In the genomic region with DNA sequence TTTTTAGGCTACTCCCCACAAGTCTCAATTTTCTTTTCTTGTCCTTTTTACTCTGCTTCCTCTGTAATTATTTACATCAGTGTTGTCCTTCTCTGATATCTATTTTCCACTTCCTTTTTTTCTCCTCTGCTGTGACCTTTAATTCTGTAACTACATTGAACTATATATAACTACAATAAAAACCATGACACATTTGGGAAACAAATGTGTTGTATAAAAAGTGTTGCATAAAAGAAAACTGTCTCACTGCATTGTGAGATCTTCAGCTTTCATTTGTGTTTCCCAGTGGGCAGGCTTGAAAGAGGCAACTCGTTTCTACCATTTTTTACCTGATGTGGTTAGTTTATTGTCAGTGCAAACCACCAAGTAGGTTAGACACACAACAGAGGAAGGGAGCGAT, we compare ENCODE assay signal across 23 cellular contexts.
"Had no signal": no experiment of that assay in that cellular context is flagged by ENCODE, and none has a peak within 500 bp of the region (broad histone marks: within the 10 kb centered on the region; RNA-seq: fewer than 3 reads in every experiment).

No MANE protein-coding gene starts in this region.

- H3K27ac ChIP-seq: left lung, prostate gland, suprapubic skin, WERI-Rb-1 had no signal

- DNase-seq: activated CD4-positive, alpha-beta T cell treated with anti-CD3 and anti-CD28 coated beads, Interleukin-2, amount 50 U/mL, for 4 hours; activated effector memory CD4-positive, alpha-beta T cell treated with anti-CD3 and anti-CD28 coated beads, Interleukin-2, amount 50 U/mL, for 16 hours; activated naive CD4-positive, alpha-beta T cell treated with anti-CD3 and anti-CD28 coated beads, Interleukin-2, amount 50 U/mL, for 16 hours; activated T-cell treated with anti-CD3 and anti-CD28 coated beads, Interleukin-2, amount 50 U/mL, for 72 hours; cerebellar nuclear complex; cortex of kidney; foreskin melanocyte; head of caudate nucleus; kidney; left lung; mammary epithelial cell; naive B cell; right cardiac atrium; stimulated activated CD4-positive, alpha-beta T cell treated with anti-CD3 and anti-CD28 coated beads, Interleukin-2, amount 100 ng/mL, for 24 hours; stimulated activated naive CD8-positive, alpha-beta T cell treated with anti-CD3 and anti-CD28 coated beads, Interleukin-15, Interleukin-2, amounts not matched to agents 100 U/mL and 50 U/mL, for 24 hours; T-helper 9 cell; trophoblast cell; WERI-Rb-1 had no signal

- FAIRE-seq: astrocyte, bronchial epithelial cell, endometrium, kidney had no signal

- H3K4me3 ChIP-seq: left lung, prostate gland, suprapubic skin had no signal

- H3K9me3 ChIP-seq: left lung, prostate gland, suprapubic skin had no signal

- ATAC-seq: activated T-cell treated with anti-CD3 and anti-CD28 coated beads, Interleukin-2, amount 50 U/mL, for 72 hours; left lung; right cardiac atrium; stimulated activated naive CD8-positive, alpha-beta T cell treated with anti-CD3 and anti-CD28 coated beads, Interleukin-15, Interleukin-2, amounts not matched to agents 100 U/mL and 50 U/mL, for 24 hours had no signal

- H3K36me3 ChIP-seq: left lung, prostate gland, suprapubic skin, WERI-Rb-1 had no signal

- H3K27me3 ChIP-seq: left lung, suprapubic skin had no signal

- H3K4me1 ChIP-seq: left lung, prostate gland, suprapubic skin had no signal
